Comparison of ENCODE assay signal across 9 cellular contexts in genomic region chr2:74551942-74552913, GRCh38. TPM values are rescaled to one million over a fixed set of nuclear protein-coding genes. Genes with fewer than 3 reads are reported as not detected.
DNase-seq lines count a peak whose midpoint lies in the region; ATAC-seq and TF ChIP-seq lines count a peak whose summit lies in the region.
"Had no signal": no experiment of that assay in that cellular context is flagged by ENCODE, and none has a peak within 500 bp of the region (broad histone marks: within the 10 kb centered on the region; RNA-seq: fewer than 3 reads in every experiment).

No MANE protein-coding gene starts in this region.

- DNase-seq in heart left ventricle: no peak
- DNase-seq in right cardiac atrium: no peak
- DNase-seq in fibroblast of the aortic adventitia (ENCODE audit: low read depth): no peak
- DNase-seq in tibial nerve (ENCODE audit: low spot score in 2 of 2): no peak
- no peak for DNase-seq in pons (ENCODE audit: low spot score)
- no peak for DNase-seq in foreskin keratinocyte
- DNase-seq: KG1 had no signal

- H3K27me3 ChIP-seq in heart left ventricle (peaks cover 0 to 7% (median 0%) of the 10 kb centered on the region in 9 donors), right cardiac atrium (ENCODE audit: control insufficient read depth, insufficient read depth) (no peaks in the 10 kb centered on the region), HUES64 (ENCODE audit: insufficient read depth, low read length) (peaks cover 68% of the 10 kb centered on the region), tibial nerve (no peaks in the 10 kb centered on the region), foreskin keratinocyte (peaks cover 14% of the 10 kb centered on the region)

- H3K27ac ChIP-seq in heart left ventricle: peak overlapping the region in 9 of 12 donors; percentile 15 to 95 (median 86)
- no peak overlapping the region for H3K27ac ChIP-seq in right cardiac atrium (ENCODE audit: low read length)
- H3K27ac ChIP-seq in HUES64 (ENCODE audit: low read depth, low read length): no peak overlapping the region
- H3K27ac ChIP-seq in tibial nerve: peak overlapping the region in 3 of 4 donors; percentile 42 to 98 (median 97)
- no peak overlapping the region for H3K27ac ChIP-seq in foreskin keratinocyte

- H3K36me3 ChIP-seq in heart left ventricle (peaks cover 0 to 13% (median 0%) of the 10 kb centered on the region in 9 donors), HUES64 (ENCODE audit: insufficient read depth, low read length) (no peaks in the 10 kb centered on the region), tibial nerve (peaks cover 0 to 15% (median 0%) of the 10 kb centered on the region in 3 donors)

- ATAC-seq in heart left ventricle (no peak), right cardiac atrium (no peak), GM18909 (IDR thresholded peaks at IDR 0.05; ENCODE audit: poor library complexity, unreplicated experiment) (no peak), foreskin keratinocyte (no peak)

- intact Hi-C loops in heart left ventricle (cut with DNase I): no loop called here
- intact Hi-C loops in right cardiac atrium (cut with DNase I): no loop called here

- H3K4me3 ChIP-seq in heart left ventricle (peak overlapping the region in 9 of 12 donors; percentile 57 to 87 (median 75)), right cardiac atrium (ENCODE audit: low read length) (no peak overlapping the region), HUES64 (ENCODE audit: low read length) (peak overlapping the region; percentile 95), fibroblast of the aortic adventitia (ENCODE audit: low read depth, low read length) (peak overlapping the region; percentile 91), tibial nerve (no peak overlapping the region)

- no peak for TF ChIP-seq EP300 in tibial nerve (IDR thresholded peaks at IDR 0.05)

- WGBS in heart left ventricle, 4 donors: 67 to 78% (median 74%) methylated on average over 19 to 21 of the region's 21 CpGs
- 70% methylated on average over 21 of the region's 21 CpGs for WGBS in right cardiac atrium
- 89% methylated on average over 21 of the region's 21 CpGs for WGBS in HUES64
- 51 to 64% methylated on average over 21 of the region's 21 CpGs for WGBS in tibial nerve, 2 donors

- no peak for TF ChIP-seq POLR2A in heart left ventricle (IDR thresholded peaks at IDR 0.05)
- TF ChIP-seq POLR2A in tibial nerve (IDR thresholded peaks at IDR 0.05): no peak

- no peak for TF ChIP-seq CTCF in heart left ventricle (IDR thresholded peaks at IDR 0.05)
- TF ChIP-seq CTCF in fibroblast of the aortic adventitia (IDR thresholded peaks at IDR 0.05; ENCODE audit: insufficient read depth, low read length): no peak
- no peak for TF ChIP-seq CTCF in tibial nerve (IDR thresholded peaks at IDR 0.05)
- TF ChIP-seq CTCF in foreskin keratinocyte (conservative IDR thresholded peaks at IDR 0.05): no peak

- H3K4me1 ChIP-seq in heart left ventricle (peaks cover 0 to 48% (median 28%) of the 10 kb centered on the region in 12 donors), right cardiac atrium (ENCODE audit: control insufficient read depth, insufficient read depth, low read length) (no peaks in the 10 kb centered on the region), HUES64 (ENCODE audit: insufficient read depth, low read length) (peaks cover 14% of the 10 kb centered on the region; the same call in 1 of the 2 replicates), tibial nerve (peaks cover 0 to 63% (median 20%) of the 10 kb centered on the region in 4 donors), foreskin keratinocyte (no peaks in the 10 kb centered on the region)

- no peak overlapping the region for H3K9ac ChIP-seq in HUES64 (ENCODE audit: low read depth, low read length)

- H3K9me3 ChIP-seq in heart left ventricle (no peaks in the 10 kb centered on the region), right cardiac atrium (ENCODE audit: control insufficient read depth, low read length) (no peaks in the 10 kb centered on the region), HUES64 (ENCODE audit: insufficient read depth, low read depth, low read length) (no peaks in the 10 kb centered on the region), tibial nerve (no peaks in the 10 kb centered on the region)

RNA-seq across cellular contexts. Expression of gene LOXL3, which starts 1.5 kb away (rescaled TPM):
- total RNA-seq in heart left ventricle (1 to 10 TPM; 1.6 to 8.7 (median 3.0) TPM), right cardiac atrium (1 to 10 TPM; 4.3 to 8.3 (median 6.7) TPM), fibroblast of the aortic adventitia (ENCODE audit: low replicate concordance) (11.9 and 18.5 TPM in 2 replicates), tibial nerve (10 to 100 TPM in 3 of 4 donors, 1 to 10 TPM in 1; 5.0 to 16.2 (median 13.5) TPM), foreskin keratinocyte (1.4 and 1.9 TPM in 2 replicates)
- polyA plus RNA-seq in heart left ventricle (1 to 10 TPM; 1.5 to 3.5 TPM), right cardiac atrium (2.4 TPM), foreskin keratinocyte (1.2 and 1.8 TPM in 2 replicates)
- 12.5 TPM for polyA plus RNA-seq in HUES64 (2013, experiment 1 of 2)
- 15.6 TPM for polyA plus RNA-seq in HUES64 (2013, experiment 2 of 2)

RNA-seq across cellular contexts. Expression of gene DOK1, which starts 2.3 kb away (rescaled TPM):
- total RNA-seq in heart left ventricle (10 to 100 TPM in 1 of 9 donors, 1 to 10 TPM in 8; 2.6 to 11.6 (median 4.8) TPM), right cardiac atrium (1 to 10 TPM; 7.1 to 8.6 (median 7.5) TPM), fibroblast of the aortic adventitia (ENCODE audit: low replicate concordance) (11.4 and 36.9 TPM in 2 replicates), tibial nerve (10 to 100 TPM; 22.2 to 34.2 (median 24.2) TPM), foreskin keratinocyte (4.3 and 4.5 TPM in 2 replicates)
- polyA plus RNA-seq in heart left ventricle (1 to 10 TPM; 2.4 to 6.0 TPM), right cardiac atrium (3.7 TPM), foreskin keratinocyte (5.4 and 6.1 TPM in 2 replicates)
- 8.2 TPM for polyA plus RNA-seq in HUES64 (2013, experiment 1 of 2)
- polyA plus RNA-seq in HUES64 (2013, experiment 2 of 2): 8.4 TPM

RNA-seq across cellular contexts. Expression of gene HTRA2, which starts 22.5 kb away (rescaled TPM):
- total RNA-seq in heart left ventricle (10 to 100 TPM; 23.6 to 32.0 (median 24.8) TPM), right cardiac atrium (10 to 100 TPM; 26.3 to 31.2 (median 28.9) TPM), fibroblast of the aortic adventitia (ENCODE audit: low replicate concordance) (27.1 and 32.9 TPM in 2 replicates), tibial nerve (10 to 100 TPM; 37.8 to 45.3 (median 42.5) TPM), foreskin keratinocyte (35.6 and 37.1 TPM in 2 replicates)
- polyA plus RNA-seq in heart left ventricle (10 to 100 TPM; 24.5 to 45.4 TPM), right cardiac atrium (27.8 TPM), foreskin keratinocyte (39.8 and 40.3 TPM in 2 replicates)
- polyA plus RNA-seq in HUES64 (2013, experiment 1 of 2): 21.9 TPM
- polyA plus RNA-seq in HUES64 (2013, experiment 2 of 2): 18.5 TPM

RNA-seq across cellular contexts. Expression of gene AUP1, which starts 22.7 kb away (rescaled TPM):
- 10 to 100 TPM; 33.6 to 74.5 (median 49.8) TPM for total RNA-seq in heart left ventricle
- polyA plus RNA-seq in heart left ventricle: 100 to 1,000 TPM in 1 of 2 donors, 10 to 100 TPM in 1; 77.9 to 168 TPM
- total RNA-seq in right cardiac atrium: 10 to 100 TPM; 52.3 to 69.6 (median 63.3) TPM
- polyA plus RNA-seq in right cardiac atrium: 75.3 TPM
- polyA plus RNA-seq in HUES64 (2013, experiment 1 of 2): 83.8 TPM
- polyA plus RNA-seq in HUES64 (2013, experiment 2 of 2): 82.1 TPM
- total RNA-seq in fibroblast of the aortic adventitia (ENCODE audit: low replicate concordance): 18.1 and 88.0 TPM in 2 replicates
- total RNA-seq in tibial nerve: 100 to 1,000 TPM; 111 to 207 (median 135) TPM
- total RNA-seq in foreskin keratinocyte: 138 and 144 TPM in 2 replicates
- 177 and 180 TPM in 2 replicates for polyA plus RNA-seq in foreskin keratinocyte

RNA-seq across cellular contexts. Expression of gene DQX1, which starts 26.2 kb away (rescaled TPM):
- not detected for total RNA-seq in heart left ventricle
- polyA plus RNA-seq in heart left ventricle: not detected
- not detected for total RNA-seq in right cardiac atrium
- polyA plus RNA-seq in right cardiac atrium: not detected
- polyA plus RNA-seq in HUES64 (2013, experiment 1 of 2): 0.40 TPM
- polyA plus RNA-seq in HUES64 (2013, experiment 2 of 2): 0.38 TPM
- 0.27 TPM in 1 of 2 replicates, not detected in the other for total RNA-seq in fibroblast of the aortic adventitia (ENCODE audit: low replicate concordance)
- 1 to 10 TPM in 1 of 4 donors, not detected in 3; 6.9 TPM for total RNA-seq in tibial nerve
- 2.5 and 4.2 TPM in 2 replicates for total RNA-seq in foreskin keratinocyte
- 2.2 and 3.1 TPM in 2 replicates for polyA plus RNA-seq in foreskin keratinocyte

Comparison
In these comparisons a context has a peak if more than half of its experiments do, and no peak if none do; other contexts are left out.
1. H3K27ac ChIP-seq: peak in heart left ventricle (9 of 12) and tibial nerve (3 of 4); none in right cardiac atrium (single experiment), HUES64 (single experiment) and foreskin keratinocyte (single experiment).
2. H3K4me3 ChIP-seq: peak in heart left ventricle (9 of 12), HUES64 (single experiment) and fibroblast of the aortic adventitia (single experiment); none in right cardiac atrium (single experiment) and tibial nerve (0 of 4).